Comparison of ENCODE assay signal across 1 cellular context in genomic region chr6:8063762-8064637, GRCh38.
TF ChIP-seq lines count a peak whose summit lies in the region.

TSS of gene BLOC1S5 (minus strand) at chr6:8064389. CDS start at chr6:8064376, 13 bp downstream.

TF ChIP-seq in K562, 482 proteins besides CTCF, POLR2A, EP300 and RAD21 (continued from another document):
- peak; percentile 21; the same call in 1 of the 2 replicates for TF ChIP-seq MXI1 (IDR thresholded peaks at IDR 0.05; ENCODE audit: low read depth, low read length)
- no peak for TF ChIP-seq RHOXF2B (CRISPR knock-in tag; conservative IDR thresholded peaks at IDR 0.05)
- peak; percentile 89 for TF ChIP-seq KLF13 (tag; IDR thresholded peaks at IDR 0.05; ENCODE audit: borderline replicate concordance, low read depth)
- no peak for TF ChIP-seq ZNF408 (CRISPR knock-in tag; IDR thresholded peaks at IDR 0.05; ENCODE audit: low read depth)
- peak; percentile 82 for TF ChIP-seq CXXC5 (CRISPR knock-in tag; IDR thresholded peaks at IDR 0.05)
- TF ChIP-seq UBTF (IDR thresholded peaks at IDR 0.05; ENCODE audit: borderline replicate concordance in 1 of 2, low read depth in 2 of 2, low read length in 2 of 2) = 0 out of 4 replicates have a peak, but pooled peaks of 1 of the 2 experiments have one; percentile 22
- no peak for TF ChIP-seq HDAC8 (tag; IDR thresholded peaks at IDR 0.05)
- no peak for TF ChIP-seq XRCC4 (IDR thresholded peaks at IDR 0.05; ENCODE audit: extremely low read depth, insufficient read depth, insufficient read length)
- TF ChIP-seq SRF (CRISPR knock-in tag; IDR thresholded peaks at IDR 0.05) = peak in 1 of 2 experiments; percentile 40; a peak in 1 of 4 replicates
- TF ChIP-seq ZNF121 (CRISPR knock-in tag; conservative IDR thresholded peaks at IDR 0.05) = no peak
- 0 out of 2 replicates have a peak, but pooled peaks have one; percentile 10 for TF ChIP-seq CHD2 (IDR thresholded peaks at IDR 0.05; ENCODE audit: low read depth, low read length)
- no peak for TF ChIP-seq TCF7L2 (IDR thresholded peaks at IDR 0.05; ENCODE audit: low read depth, low read length)
- TF ChIP-seq YY1 (IDR thresholded peaks at IDR 0.05; ENCODE audit: borderline replicate concordance in 1 of 3, control insufficient read depth in 1 of 3, extremely low read depth in 1 of 3, insufficient read depth in 3 of 3, insufficient read length in 1 of 3, insufficient replicate concordance in 2 of 3, low read depth in 1 of 3, low read length in 2 of 3) = peak; percentile 97 to 100 (median 100)
- no peak for TF ChIP-seq TFE3 (CRISPR knock-in tag; IDR thresholded peaks at IDR 0.05)
- no peak for TF ChIP-seq SAFB2 (IDR thresholded peaks at IDR 0.05; ENCODE audit: borderline replicate concordance, low read depth, low read length, severe bottlenecking)
- no peak for TF ChIP-seq FOXJ3 (CRISPR knock-in tag; IDR thresholded peaks at IDR 0.05)
- no peak for TF ChIP-seq ZNF830 (CRISPR knock-in tag; IDR thresholded peaks at IDR 0.05)
- peak; percentile 35 to 66 for TF ChIP-seq E2F6 (IDR thresholded peaks at IDR 0.05; ENCODE audit: borderline replicate concordance in 1 of 2, extremely low read depth in 1 of 2, insufficient read depth in 1 of 2, insufficient read length in 1 of 2, low read depth in 1 of 2, low read length in 1 of 2, poor library complexity in 1 of 2, severe bottlenecking in 1 of 2)
- TF ChIP-seq SMARCB1 (IDR thresholded peaks at IDR 0.05; ENCODE audit: insufficient read length, low read depth) = no peak
- TF ChIP-seq TAF1 (IDR thresholded peaks at IDR 0.05; ENCODE audit: control insufficient read depth, extremely low read depth, insufficient read depth, low read length, severe bottlenecking) = peak; percentile 78
- peak; percentile 74; the same call in 1 of the 2 replicates for TF ChIP-seq MTA3 (IDR thresholded peaks at IDR 0.05; ENCODE audit: borderline replicate concordance)
- 0 out of 2 replicates have a peak, but pooled peaks have one; percentile 42 for TF ChIP-seq ZBTB17 (CRISPR knock-in tag; IDR thresholded peaks at IDR 0.05)
- TF ChIP-seq EZH2 (IDR thresholded peaks at IDR 0.05; ENCODE audit: borderline replicate concordance, low read depth, low read length) = no peak
- no peak for TF ChIP-seq DACH1 (IDR thresholded peaks at IDR 0.05; ENCODE audit: partially characterized antibody)
- peak; percentile 32 for TF ChIP-seq NEUROD1 (IDR thresholded peaks at IDR 0.05; ENCODE audit: borderline replicate concordance, low read depth, low read length, partially characterized antibody)
- TF ChIP-seq SAFB (IDR thresholded peaks at IDR 0.05; ENCODE audit: borderline replicate concordance, low read depth, low read length) = peak; percentile 69; the same call in 1 of the 2 replicates
- TF ChIP-seq BRF2 (IDR thresholded peaks at IDR 0.05; ENCODE audit: borderline replicate concordance, insufficient read depth, insufficient read length) = no peak
- TF ChIP-seq ZNF609 (CRISPR knock-in tag; IDR thresholded peaks at IDR 0.05; ENCODE audit: borderline replicate concordance) = no peak
- TF ChIP-seq GATAD2A (IDR thresholded peaks at IDR 0.05) = 0 out of 2 replicates have a peak, but pooled peaks have one; percentile 76
- no peak for TF ChIP-seq PTRF (tag; IDR thresholded peaks at IDR 0.05)
- peak; percentile 77; the same call in 1 of the 2 replicates for TF ChIP-seq ZHX1 (conservative IDR thresholded peaks at IDR 0.05; ENCODE audit: low read length)
- TF ChIP-seq ARID3A (IDR thresholded peaks at IDR 0.05; ENCODE audit: borderline replicate concordance, low read depth, low read length) = 0 out of 2 replicates have a peak, but pooled peaks have one; percentile 31
- TF ChIP-seq BHLHE40 (IDR thresholded peaks at IDR 0.05; ENCODE audit: low read length) = no peak
- peak in 1 of 2 experiments; percentile 30; a peak in 1 of 4 replicates for TF ChIP-seq TRIM24 (IDR thresholded peaks at IDR 0.05)
- TF ChIP-seq RB1 (IDR thresholded peaks at IDR 0.05; ENCODE audit: low read depth) = peak; percentile 58
- TF ChIP-seq ZNF324 (CRISPR knock-in tag; IDR thresholded peaks at IDR 0.05) = no peak
- TF ChIP-seq NR2C2 (CRISPR knock-in tag; IDR thresholded peaks at IDR 0.05) = no peak; the same call in 1 of the 2 replicates
- TF ChIP-seq NR2C2 (tag; IDR thresholded peaks at IDR 0.05) = peak; percentile 97
- no peak for TF ChIP-seq PURB (CRISPR knock-in tag; IDR thresholded peaks at IDR 0.05; ENCODE audit: low read depth)
- TF ChIP-seq ELF2 (CRISPR knock-in tag; IDR thresholded peaks at IDR 0.05) = peak; percentile 98
- TF ChIP-seq NONO (IDR thresholded peaks at IDR 0.05; ENCODE audit: low read depth in 2 of 2, low read length in 1 of 2) = no peak
- TF ChIP-seq ZNF444 (CRISPR knock-in tag; IDR thresholded peaks at IDR 0.05) = no peak
- TF ChIP-seq SIN3B (IDR thresholded peaks at IDR 0.05; ENCODE audit: low read depth) = no peak
- TF ChIP-seq ZNF263 (CRISPR knock-in tag; IDR thresholded peaks at IDR 0.05; ENCODE audit: borderline replicate concordance) = no peak; the same call in 1 of the 2 replicates
- peak; percentile 60 for TF ChIP-seq POU5F1 (IDR thresholded peaks at IDR 0.05; ENCODE audit: borderline replicate concordance, low read depth, low read length, partially characterized antibody)
- peak; percentile 52; the same call in 1 of the 2 replicates for TF ChIP-seq ERF (CRISPR knock-in tag; IDR thresholded peaks at IDR 0.05)
